ENCODE assay signal across 29 cellular contexts in genomic region chr2:44936275-44936674, GRCh38. TPM values are rescaled to one million over a fixed set of nuclear protein-coding genes. Genes with fewer than 3 reads are reported as not detected.
DNase-seq lines count a peak whose midpoint lies in the region; ATAC-seq and TF ChIP-seq lines count a peak whose summit lies in the region.
"Had no signal": no experiment of that assay in that cellular context is flagged by ENCODE, and none has a peak within 500 bp of the region (broad histone marks: within the 10 kb centered on the region; RNA-seq: fewer than 3 reads in every experiment).

No MANE protein-coding gene starts in this region.

- H3K36me3 Mint-ChIP-seq in activated naive CD4-positive, alpha-beta T cell treated with anti-CD3 and anti-CD28 coated beads, Interleukin-2, amount 50 U/mL, for 24 hours: no peaks in the 10 kb centered on the region
- H3K36me3 Mint-ChIP-seq in activated naive CD4-positive, alpha-beta T cell treated with anti-CD3 and anti-CD28 coated beads for 36 hours (ENCODE audit: low read depth): no peaks in the 10 kb centered on the region
- no peaks in the 10 kb centered on the region for H3K36me3 Mint-ChIP-seq in type B pancreatic cell
- H3K36me3 Mint-ChIP-seq: stimulated activated effector memory CD8-positive, alpha-beta T cell treated with anti-CD3 and anti-CD28 coated beads, Interleukin-12 subunit alpha, Interleukin-12 subunit beta, amount 100 ng/mL, for 72 hours had no signal

- ATAC-seq in HG02763 (IDR thresholded peaks at IDR 0.05; ENCODE audit: unreplicated experiment) (no peak), GM19328 (IDR thresholded peaks at IDR 0.05; ENCODE audit: unreplicated experiment) (no peak)
- ATAC-seq: HCT116; stimulated activated effector memory CD8-positive, alpha-beta T cell treated with anti-CD3 and anti-CD28 coated beads, Interleukin-12 subunit alpha, Interleukin-12 subunit beta, amount 100 ng/mL, for 72 hours had no signal

- peak overlapping the region; percentile 86 for H3K4me3 ChIP-seq in WERI-Rb-1 (ENCODE audit: low read depth, low read length)
- H3K4me3 ChIP-seq: sigmoid colon had no signal

- peak overlapping the region; percentile 15 for H3K4me3 Mint-ChIP-seq in activated naive CD4-positive, alpha-beta T cell treated with anti-CD3 and anti-CD28 coated beads, Interleukin-2, amount 50 U/mL, for 24 hours
- H3K4me3 Mint-ChIP-seq in activated naive CD4-positive, alpha-beta T cell treated with anti-CD3 and anti-CD28 coated beads for 36 hours: no peak overlapping the region
- peak overlapping the region; percentile 61 for H3K4me3 Mint-ChIP-seq in type B pancreatic cell
- H3K4me3 Mint-ChIP-seq: nephron progenitor cell; stimulated activated effector memory CD8-positive, alpha-beta T cell treated with anti-CD3 and anti-CD28 coated beads, Interleukin-12 subunit alpha, Interleukin-12 subunit beta, amount 100 ng/mL, for 72 hours; T-helper 1 cell treated with Interleukin-12 subunit alpha and Interleukin-12 subunit beta and Interleukin-4 antibody, amounts not matched to agents 30 μg/mL and 1 μg/mL, for 36 hours had no signal

- no peaks in the 10 kb centered on the region for H3K27me3 ChIP-seq in WERI-Rb-1 (ENCODE audit: insufficient read depth, low read depth, severe bottlenecking)

- CTCF ChIA-PET in activated naive CD4-positive, alpha-beta T cell treated with anti-CD3 and anti-CD28 coated beads for 36 hours (lab: Charles Lee): no interaction called here

- DNase-seq in activated naive CD4-positive, alpha-beta T cell treated with anti-CD3 and anti-CD28 coated beads for 36 hours: no peak
- DNase-seq in WERI-Rb-1 (no peak), mesenteric fat pad (ENCODE audit: low spot score) (peak; percentile 33), type B pancreatic cell (ENCODE audit: extremely low spot score, unreplicated experiment) (no peak), retina (no peak)
- DNase-seq: activated CD4-positive, alpha-beta T cell treated with anti-CD3 and anti-CD28 coated beads for 4 hours; activated CD8-positive, alpha-beta memory T cell treated with anti-CD3 and anti-CD28 coated beads for 24 hours; CD4-positive, alpha-beta T cell; NCI-H1436; NCI-H446 treated with DMSO at 0.1 percent for 48 hours; nephron progenitor cell; posterior cingulate gyrus; RPMI8226; stimulated activated CD4-positive, alpha-beta T cell treated with anti-CD3 and anti-CD28 coated beads, Interleukin-4, amount 100 ng/mL, for 24 hours had no signal

- no peaks in the 10 kb centered on the region for H3K9me3 ChIP-seq in WERI-Rb-1 (ENCODE audit: severe bottlenecking)
- H3K9me3 ChIP-seq: sigmoid colon had no signal

- peaks cover 45% of the 10 kb centered on the region for H3K27me3 Mint-ChIP-seq in activated naive CD4-positive, alpha-beta T cell treated with anti-CD3 and anti-CD28 coated beads, Interleukin-2, amount 50 U/mL, for 24 hours
- peaks cover 82% of the 10 kb centered on the region for H3K27me3 Mint-ChIP-seq in activated naive CD4-positive, alpha-beta T cell treated with anti-CD3 and anti-CD28 coated beads for 36 hours (ENCODE audit: low read depth)
- peaks cover 93% of the 10 kb centered on the region for H3K27me3 Mint-ChIP-seq in type B pancreatic cell

- H3K36me3 ChIP-seq in WERI-Rb-1: peaks cover 33% of the 10 kb centered on the region
- H3K36me3 ChIP-seq: sigmoid colon had no signal

- no peaks in the 10 kb centered on the region for H3K9me3 Mint-ChIP-seq in activated naive CD4-positive, alpha-beta T cell treated with anti-CD3 and anti-CD28 coated beads, Interleukin-2, amount 50 U/mL, for 24 hours
- no peaks in the 10 kb centered on the region for H3K9me3 Mint-ChIP-seq in activated naive CD4-positive, alpha-beta T cell treated with anti-CD3 and anti-CD28 coated beads for 36 hours
- no peaks in the 10 kb centered on the region for H3K9me3 Mint-ChIP-seq in type B pancreatic cell
- H3K9me3 Mint-ChIP-seq: CD4-positive, alpha-beta T cell; nephron progenitor cell; stimulated activated effector memory CD8-positive, alpha-beta T cell treated with anti-CD3 and anti-CD28 coated beads, Interleukin-12 subunit alpha, Interleukin-12 subunit beta, amount 100 ng/mL, for 72 hours; T-helper 1 cell treated with Interleukin-12 subunit alpha and Interleukin-12 subunit beta and Interleukin-4 antibody, amounts not matched to agents 30 μg/mL and 1 μg/mL, for 36 hours had no signal

- H3K4me1 Mint-ChIP-seq in activated naive CD4-positive, alpha-beta T cell treated with anti-CD3 and anti-CD28 coated beads, Interleukin-2, amount 50 U/mL, for 24 hours: peaks cover 44% of the 10 kb centered on the region
- H3K4me1 Mint-ChIP-seq in activated naive CD4-positive, alpha-beta T cell treated with anti-CD3 and anti-CD28 coated beads for 36 hours (ENCODE audit: low read depth): peaks cover 32% of the 10 kb centered on the region
- peaks cover 6% of the 10 kb centered on the region for H3K4me1 Mint-ChIP-seq in type B pancreatic cell (ENCODE audit: unreplicated experiment)

- no peak overlapping the region for H3K27ac Mint-ChIP-seq in activated naive CD4-positive, alpha-beta T cell treated with anti-CD3 and anti-CD28 coated beads, Interleukin-2, amount 50 U/mL, for 24 hours
- no peak overlapping the region for H3K27ac Mint-ChIP-seq in activated naive CD4-positive, alpha-beta T cell treated with anti-CD3 and anti-CD28 coated beads for 36 hours
- H3K27ac Mint-ChIP-seq in type B pancreatic cell: no peak overlapping the region
- H3K27ac Mint-ChIP-seq: CD4-positive, alpha-beta T cell; nephron progenitor cell; stimulated activated effector memory CD8-positive, alpha-beta T cell treated with anti-CD3 and anti-CD28 coated beads, Interleukin-12 subunit alpha, Interleukin-12 subunit beta, amount 100 ng/mL, for 72 hours; T-helper 1 cell treated with Interleukin-12 subunit alpha and Interleukin-12 subunit beta and Interleukin-4 antibody, amounts not matched to agents 30 μg/mL and 1 μg/mL, for 36 hours had no signal

- no peak for TF ChIP-seq CTCF in WERI-Rb-1 (IDR thresholded peaks at IDR 0.05; ENCODE audit: low read depth, low read length)
- TF ChIP-seq CTCF in type B pancreatic cell (conservative IDR thresholded peaks at IDR 0.05): no peak

- intact Hi-C loops in activated naive CD4-positive, alpha-beta T cell treated with anti-CD3 and anti-CD28 coated beads for 36 hours (cut with micrococcal nuclease): no loop called here

- H3K27ac ChIP-seq in WERI-Rb-1: peak overlapping the region; percentile 97
- H3K27ac ChIP-seq: KMS-11, sigmoid colon had no signal

RNA-seq across cellular contexts. Expression of gene SIX3, which starts 5.2 kb away (rescaled TPM):
- total RNA-seq in activated naive CD4-positive, alpha-beta T cell treated with anti-CD3 and anti-CD28 coated beads for 36 hours: not detected
- total RNA-seq in mesenteric fat pad: not detected
- total RNA-seq in type B pancreatic cell (ENCODE audit: low replicate concordance): 0.68 TPM in 1 of 2 replicates, not detected in the other
- total RNA-seq: A172; CD4-positive, alpha-beta T cell; epithelial cell of proximal tubule; HT1080; kidney epithelial cell; lower leg skin; mononuclear cell; sigmoid colon; urinary bladder had no signal
